Comparison of ENCODE assay signal across 8 cellular contexts in the genomic region with DNA sequence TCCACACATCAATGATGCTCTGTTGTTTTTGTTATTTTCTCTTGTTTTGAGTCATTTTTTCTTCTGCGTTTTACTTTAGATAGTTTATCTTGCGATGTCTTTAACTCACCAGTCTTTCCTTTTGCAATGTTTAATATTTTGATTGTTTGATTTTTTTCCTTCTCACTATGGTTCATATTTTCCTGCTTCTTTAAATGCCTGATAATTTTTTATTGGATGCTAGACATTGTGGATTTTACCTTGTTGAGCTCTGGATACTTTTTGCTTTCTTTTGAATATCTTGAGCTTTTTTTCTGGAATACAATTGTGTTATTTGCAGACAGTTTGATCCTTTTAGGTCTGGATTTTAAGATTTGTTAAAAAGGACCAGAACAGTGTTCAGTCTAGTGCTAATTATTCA. TPM values are rescaled to one million over a fixed set of nuclear protein-coding genes. Genes with fewer than 3 reads are reported as not detected.
"Had no signal": no experiment of that assay in that cellular context is flagged by ENCODE, and none has a peak within 500 bp of the region (broad histone marks: within the 10 kb centered on the region; RNA-seq: fewer than 3 reads in every experiment).

No MANE protein-coding gene starts in this region.

- FAIRE-seq: G401.6, GM12878, GM12891, GM12892, GM18507, GM19239 had no signal

- DNase-seq: GDM1, GF-D8 had no signal

- H3K4me3 ChIP-seq: GM12878 had no signal

RNA-seq across cellular contexts. Expression of gene GAS1, which starts 55.2 kb away (rescaled TPM):
- polyA plus RNA-seq: GM12878 had no signal
